Comparison of ENCODE assay signal across 26 cellular contexts in the genomic region with DNA sequence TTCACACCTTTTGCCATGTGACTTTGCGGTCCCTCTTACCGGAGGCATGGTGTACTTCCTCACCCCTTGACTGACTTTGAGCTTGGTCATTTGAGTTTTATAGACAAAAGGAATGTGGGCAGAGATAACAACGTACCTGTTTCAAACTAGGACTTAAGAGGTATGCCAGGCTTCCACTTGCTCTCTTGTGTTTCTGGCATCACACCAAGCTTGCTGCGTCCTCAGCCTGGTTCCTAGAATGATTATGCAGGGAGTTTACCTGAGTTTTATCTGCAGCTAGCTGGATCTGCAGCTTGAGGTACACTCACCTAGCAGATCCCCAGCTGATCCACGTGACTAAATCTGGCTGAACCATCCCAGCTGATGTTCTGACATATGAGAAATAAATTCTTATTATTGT.
"Had no signal": no experiment of that assay in that cellular context is flagged by ENCODE, and none has a peak within 500 bp of the region (broad histone marks: within the 10 kb centered on the region; RNA-seq: fewer than 3 reads in every experiment).

No MANE protein-coding gene starts in this region.

- FAIRE-seq: small intestine, urothelium cell line had no signal

- H2AFZ ChIP-seq: neural progenitor cell, parathyroid adenoma had no signal

- H3K27ac ChIP-seq: neural progenitor cell, ovary, parathyroid adenoma, psoas muscle, right lobe of liver, sigmoid colon, stomach, thoracic aorta, tibial artery, transverse colon had no signal

- H3K4me1 ChIP-seq: neural progenitor cell, parathyroid adenoma, psoas muscle, right lobe of liver, sigmoid colon, stomach, tibial artery, transverse colon had no signal

- H3K79me2 ChIP-seq: parathyroid adenoma had no signal

- DNase-seq: naive B cell; naive thymus-derived CD8-positive, alpha-beta T cell; nephron progenitor cell; occipital lobe; ovary; posterior cingulate gyrus; psoas muscle; right cardiac atrium; right lobe of liver; sigmoid colon; small intestine; stimulated activated CD4-positive, alpha-beta T cell treated with anti-CD3 and anti-CD28 coated beads, Interleukin-15, amount 100 ng/mL, for 24 hours; stimulated activated CD4-positive, alpha-beta T cell treated with anti-CD3 and anti-CD28 coated beads, Interleukin-2, amount 100 ng/mL, for 24 hours; stimulated activated CD4-positive, alpha-beta T cell treated with anti-CD3 and anti-CD28 coated beads, Interleukin-2, amount 100 ng/mL, for 48 hours; stimulated activated CD4-positive, alpha-beta T cell treated with anti-CD3 and anti-CD28 coated beads, Interleukin-4, amount 100 ng/mL, for 24 hours; stimulated activated naive B cell treated with anti-CD40 and anti-IgM and Interleukin-4, amounts not matched to agents 10 μg/mL and 1 μg/mL and 100 μg/mL, for 72 hours; stimulated activated naive CD4-positive, alpha-beta T cell treated with Interleukin-2 at 50 U/mL for 16 hours; stomach; tibial artery; transverse colon had no signal

- H3K36me3 ChIP-seq: neural progenitor cell, ovary, right lobe of liver, sigmoid colon, stomach, thoracic aorta, tibial artery, transverse colon had no signal

- H3K9ac ChIP-seq: neural progenitor cell, parathyroid adenoma had no signal

- H3K27me3 ChIP-seq: neural progenitor cell, ovary, right lobe of liver, sigmoid colon, stomach, tibial artery, transverse colon had no signal

- ATAC-seq: naive thymus-derived CD8-positive, alpha-beta T cell; natural killer cell treated with Interleukin-12 subunit alpha and Interleukin-12 subunit beta and Interleukin-15 and Interleukin-18, amount 100 ng/mL, for 72 hours; psoas muscle; right cardiac atrium; right lobe of liver; stimulated activated effector memory CD8-positive, alpha-beta T cell treated with anti-CD3 and anti-CD28 coated beads, Interleukin-12 subunit alpha, Interleukin-12 subunit beta, amount 100 ng/mL, for 72 hours; stimulated activated naive B cell treated with anti-CD40 and anti-IgM and Interleukin-4, amounts not matched to agents 10 μg/mL and 1 μg/mL and 100 μg/mL, for 72 hours had no signal

- H3K4me3 ChIP-seq: neural progenitor cell, ovary, psoas muscle, right lobe of liver, sigmoid colon, stomach, thoracic aorta, tibial artery, transverse colon had no signal

- H3K9me3 ChIP-seq: ovary, psoas muscle, right lobe of liver, sigmoid colon, stomach, thoracic aorta, tibial artery, transverse colon had no signal

- H3K4me2 ChIP-seq: neural progenitor cell had no signal
